Comparison of ENCODE assay signal across 1 cellular context in genomic region chr11:1807628-1807995, GRCh38.
TF ChIP-seq lines count a peak whose summit lies in the region.

No MANE protein-coding gene starts in this region.

TF ChIP-seq in H1, 55 proteins besides CTCF, POLR2A, EP300 and RAD21:
- TF ChIP-seq SP1 (IDR thresholded peaks at IDR 0.05; ENCODE audit: low read depth, low read length) = no peak
- TF ChIP-seq, protein P1, sequence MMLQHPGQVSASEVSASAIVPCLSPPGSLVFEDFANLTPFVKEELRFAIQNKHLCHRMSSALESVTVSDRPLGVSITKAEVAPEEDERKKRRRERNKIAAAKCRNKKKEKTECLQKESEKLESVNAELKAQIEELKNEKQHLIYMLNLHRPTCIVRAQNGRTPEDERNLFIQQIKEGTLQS (IDR thresholded peaks at IDR 0.05; ENCODE audit: insufficient read depth, low read depth, low read length) = no peak
- TF ChIP-seq ASH2L (IDR thresholded peaks at IDR 0.05; ENCODE audit: low read length) = no peak
- no peak for TF ChIP-seq EZH2 (IDR thresholded peaks at IDR 0.05; ENCODE audit: low read depth, low read length, severe bottlenecking)
- TF ChIP-seq TBP (IDR thresholded peaks at IDR 0.05; ENCODE audit: low read depth, low read length) = no peak
- no peak for TF ChIP-seq RFX5 (IDR thresholded peaks at IDR 0.05; ENCODE audit: borderline replicate concordance, low read depth, low read length)
TF ChIP-seq in H1: peak in this region for 0.
